In genomic region chr4:7687796-7688195, GRCh38 we compare ENCODE assay signal across 26 cellular contexts.
"Had no signal": no experiment of that assay in that cellular context is flagged by ENCODE, and none has a peak within 500 bp of the region (broad histone marks: within the 10 kb centered on the region; RNA-seq: fewer than 3 reads in every experiment).

No MANE protein-coding gene starts in this region.

- H3K9ac ChIP-seq: neural progenitor cell had no signal

- H3K4me2 ChIP-seq: neural progenitor cell had no signal

- H3K27ac ChIP-seq: body of pancreas, colonic mucosa, dorsolateral prefrontal cortex, gastrocnemius medialis, neural progenitor cell, testis, transverse colon had no signal

- H3K27me3 ChIP-seq: body of pancreas, colonic mucosa, dorsolateral prefrontal cortex, gastrocnemius medialis, neural progenitor cell, testis, transverse colon had no signal

- DNase-seq: activated CD4-positive, alpha-beta T cell treated with anti-CD3 and anti-CD28 coated beads for 36 hours; activated CD4-positive, CD25-positive, alpha-beta regulatory T cell; activated CD8-positive, alpha-beta memory T cell treated with anti-CD3 and anti-CD28 coated beads, Interleukin-2, amount 10 ng/mL, durations not matched to agents 7 days and 5 days; activated CD8-positive, alpha-beta T cell treated with anti-CD3 and anti-CD28 coated beads, Interleukin-2, amount 10 ng/mL, durations not matched to agents 7 days and 5 days; activated effector memory CD4-positive, alpha-beta T cell treated with Interleukin-2 at 50 U/mL for 16 hours; activated naive CD4-positive, alpha-beta T cell treated with Interleukin-2 at 50 U/mL for 16 hours; activated T-cell treated with anti-CD3 and anti-CD28 coated beads for 4 hours; aorta; body of pancreas; colonic mucosa; dorsolateral prefrontal cortex; effector memory CD4-positive, alpha-beta T cell; gastrocnemius medialis; islet precursor cell; left cardiac atrium; midbrain; natural killer cell; occipital lobe; right cardiac atrium; stimulated activated CD4-positive, alpha-beta T cell treated with anti-CD3 and anti-CD28 coated beads, Interleukin-12 subunit alpha, Interleukin-12 subunit beta, amount 100 ng/mL, for 4 hours; stimulated activated CD4-positive, alpha-beta T cell treated with anti-CD3 and anti-CD28 coated beads, Interleukin-4, amount 100 ng/mL, for 1 hour; stimulated activated naive CD8-positive, alpha-beta T cell treated with anti-CD3 and anti-CD28 coated beads, Interleukin-15, Interleukin-2, amounts not matched to agents 100 U/mL and 50 U/mL, for 24 hours; T-helper 2 cell; testis; transverse colon had no signal

- H3K9me3 ChIP-seq: colonic mucosa, gastrocnemius medialis, testis, transverse colon had no signal

- H3K4me3 ChIP-seq: body of pancreas, colonic mucosa, dorsolateral prefrontal cortex, gastrocnemius medialis, neural progenitor cell, testis, transverse colon had no signal

- H3K36me3 ChIP-seq: colonic mucosa, gastrocnemius medialis, neural progenitor cell, transverse colon had no signal

- H3K4me1 ChIP-seq: body of pancreas, colonic mucosa, gastrocnemius medialis, neural progenitor cell, testis, transverse colon had no signal

- H2AFZ ChIP-seq: neural progenitor cell had no signal
